1 cellular context compared by ENCODE assay signal in genomic region chr17:68462381-68463210, GRCh38.
TF ChIP-seq lines count a peak whose summit lies in the region.

No MANE protein-coding gene starts in this region.

TF ChIP-seq in HepG2, 621 proteins besides CTCF, POLR2A, EP300 and RAD21 (continued from another document and continues in another):
- peak; percentile 31; the same call in 1 of the 2 replicates for TF ChIP-seq RXRA (CRISPR knock-in tag; IDR thresholded peaks at IDR 0.05)
- TF ChIP-seq ZNF343 (CRISPR knock-in tag; IDR thresholded peaks at IDR 0.05): 0 out of 2 replicates have a peak, but pooled peaks have one; percentile 52
- no peak for TF ChIP-seq SKIL (CRISPR knock-in tag; IDR thresholded peaks at IDR 0.05; ENCODE audit: borderline replicate concordance)
- no peak for TF ChIP-seq MZF1 (CRISPR knock-in tag; IDR thresholded peaks at IDR 0.05; ENCODE audit: borderline replicate concordance)
- TF ChIP-seq ZNF589 (CRISPR knock-in tag; conservative IDR thresholded peaks at IDR 0.05): no peak
- TF ChIP-seq ZSCAN22 (CRISPR knock-in tag; IDR thresholded peaks at IDR 0.05): no peak
- no peak for TF ChIP-seq E2F2 (CRISPR knock-in tag; IDR thresholded peaks at IDR 0.05; ENCODE audit: borderline replicate concordance)
- TF ChIP-seq ZNF274 (CRISPR knock-in tag; IDR thresholded peaks at IDR 0.05): no peak
- peak; percentile 58 for TF ChIP-seq TBX2 (CRISPR knock-in tag; IDR thresholded peaks at IDR 0.05; ENCODE audit: borderline replicate concordance)
- 0 out of 2 replicates have a peak, but pooled peaks have one; percentile 45 for TF ChIP-seq ZNF24 (IDR thresholded peaks at IDR 0.05)
- TF ChIP-seq REPIN1 (CRISPR knock-in tag; IDR thresholded peaks at IDR 0.05; ENCODE audit: borderline replicate concordance, low read depth): peak; percentile 34; the same call in 1 of the 2 replicates
- TF ChIP-seq AHR (CRISPR knock-in tag; IDR thresholded peaks at IDR 0.05): no peak
- peak; percentile 53; the same call in 1 of the 2 replicates for TF ChIP-seq ZNF501 (CRISPR knock-in tag; IDR thresholded peaks at IDR 0.05)
- TF ChIP-seq FOSL2 (CRISPR knock-in tag; IDR thresholded peaks at IDR 0.05): peak; percentile 23; the same call in 1 of the 2 replicates
- TF ChIP-seq ZSCAN29 (CRISPR knock-in tag; conservative IDR thresholded peaks at IDR 0.05): 0 out of 2 replicates have a peak, but pooled peaks have one; percentile 46
- TF ChIP-seq ADNP (CRISPR knock-in tag; IDR thresholded peaks at IDR 0.05): no peak
- 0 out of 2 replicates have a peak, but pooled peaks have one; percentile 52 for TF ChIP-seq ZMAT3 (CRISPR knock-in tag; conservative IDR thresholded peaks at IDR 0.05)
- TF ChIP-seq KLF9 (CRISPR knock-in tag; IDR thresholded peaks at IDR 0.05; ENCODE audit: low read depth): peak; percentile 95; the same call in 1 of the 2 replicates
- TF ChIP-seq ZNF557 (CRISPR knock-in tag; IDR thresholded peaks at IDR 0.05): no peak
- TF ChIP-seq PPARG (CRISPR knock-in tag; conservative IDR thresholded peaks at IDR 0.05): 0 out of 2 replicates have a peak, but pooled peaks have one; percentile 28
- TF ChIP-seq ZNF318 (CRISPR knock-in tag; IDR thresholded peaks at IDR 0.05): 0 out of 2 replicates have a peak, but pooled peaks have one; percentile 58
- peak; percentile 60 for TF ChIP-seq IRF2 (CRISPR knock-in tag; IDR thresholded peaks at IDR 0.05)
- 0 out of 2 replicates have a peak, but pooled peaks have one; percentile 36 for TF ChIP-seq THAP9 (CRISPR knock-in tag; IDR thresholded peaks at IDR 0.05; ENCODE audit: borderline replicate concordance)
- TF ChIP-seq MXI1 (IDR thresholded peaks at IDR 0.05; ENCODE audit: borderline replicate concordance, low read depth, low read length): peak; percentile 55; the same call in 1 of the 3 replicates
- TF ChIP-seq ZNF331 (CRISPR knock-in tag; IDR thresholded peaks at IDR 0.05): 0 out of 2 replicates have a peak, but pooled peaks have one; percentile 11
- TF ChIP-seq PTBP1 (IDR thresholded peaks at IDR 0.05; ENCODE audit: low read depth, low read length, poor library complexity, severe bottlenecking): no peak
- no peak for TF ChIP-seq LCORL (IDR thresholded peaks at IDR 0.05)
- peak; percentile 77 for TF ChIP-seq LCORL (CRISPR knock-in tag; IDR thresholded peaks at IDR 0.05)
- TF ChIP-seq ONECUT2 (CRISPR knock-in tag; IDR thresholded peaks at IDR 0.05): no peak
- TF ChIP-seq ZNF687 (CRISPR knock-in tag; IDR thresholded peaks at IDR 0.05): no peak
- TF ChIP-seq TEAD3 (CRISPR knock-in tag; optimal IDR thresholded peaks at IDR 0.05; ENCODE audit: borderline replicate concordance): peak; percentile 50
- peak; percentile 71; the same call in 1 of the 2 replicates for TF ChIP-seq PITX1 (CRISPR knock-in tag; IDR thresholded peaks at IDR 0.05)
- TF ChIP-seq ZNF224 (CRISPR knock-in tag; IDR thresholded peaks at IDR 0.05): no peak
- peak; percentile 24; the same call in 1 of the 2 replicates for TF ChIP-seq PRDM10 (CRISPR knock-in tag; IDR thresholded peaks at IDR 0.05; ENCODE audit: low read depth)
